In the genomic region with DNA sequence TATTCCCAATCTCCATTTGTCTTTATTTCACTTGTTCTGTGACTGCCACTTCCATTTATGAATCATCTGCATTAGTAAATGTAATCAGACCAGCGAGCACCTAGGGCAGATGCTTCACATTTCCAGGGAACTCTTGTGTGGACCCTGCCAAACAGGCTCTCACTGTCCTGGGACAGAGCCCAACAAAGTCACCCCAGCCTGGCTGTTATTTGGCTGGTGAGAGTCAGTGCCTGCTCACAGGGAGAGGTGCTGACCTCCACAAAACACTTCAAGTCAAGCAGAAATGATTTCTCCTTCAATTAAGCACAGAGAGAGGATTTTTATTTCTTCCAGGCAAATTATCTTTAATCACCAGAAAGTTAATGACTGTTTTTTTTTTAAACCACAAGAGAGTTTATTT, we compare ENCODE assay signal across 18 cellular contexts.
A peak's percentile ranks its signal among the peaks of the same experiment; 100 is the strongest.
DNase-seq lines count a peak whose midpoint lies in the region; ATAC-seq lines count a peak whose summit lies in the region.
"Had no signal": no experiment of that assay in that cellular context is flagged by ENCODE, and none has a peak within 500 bp of the region (broad histone marks: within the 10 kb centered on the region; RNA-seq: fewer than 3 reads in every experiment).

No MANE protein-coding gene starts in this region.

- WGBS in neuronal stem cell (ENCODE audit: extremely low coverage in 2 of 2, insufficient read length in 2 of 2, insufficient replicate concordance in 1 of 2), 2 donors: no CpG with 5 or more reads among the region's 1 CpG

- H2AK5ac ChIP-seq in neuronal stem cell (ENCODE audit: low read depth, low read length): no peak overlapping the region

- no peak overlapping the region for H3K18ac ChIP-seq in neuronal stem cell (ENCODE audit: low read length)

- H3K4me1 ChIP-seq in neuronal stem cell (ENCODE audit: control insufficient read depth in 2 of 2, insufficient read depth in 1 of 2, low read depth in 1 of 2, low read length in 2 of 2): peaks cover 0 to 2% of the 10 kb centered on the region in 2 donors
- H3K4me1 ChIP-seq in effector memory CD4-positive, alpha-beta T cell (ENCODE audit: control insufficient read depth, insufficient read depth, low read length, poor library complexity, severe bottlenecking): no peaks in the 10 kb centered on the region
- H3K4me1 ChIP-seq: SJSA1 had no signal

- H3K79me1 ChIP-seq in neuronal stem cell (ENCODE audit: low read depth, low read length): no peaks in the 10 kb centered on the region

- no peak overlapping the region for H2AFZ ChIP-seq in neuronal stem cell (ENCODE audit: low read length)
- H2AFZ ChIP-seq: GM23248 had no signal

- H3K9me3 ChIP-seq in neuronal stem cell (replicated peaks in 1 of 2; ENCODE audit: control insufficient read depth in 2 of 2, insufficient read depth in 1 of 2, low read depth in 1 of 2, low read length in 2 of 2): peaks cover 0 to 2% of the 10 kb centered on the region in 2 donors
- H3K9me3 ChIP-seq in effector memory CD4-positive, alpha-beta T cell (ENCODE audit: control insufficient read depth, low read length): no peaks in the 10 kb centered on the region
- H3K9me3 ChIP-seq: SJSA1 had no signal

- no peak overlapping the region for H3K23ac ChIP-seq in neuronal stem cell (ENCODE audit: low read depth, low read length, poor library complexity)

- no peak overlapping the region for H4K91ac ChIP-seq in neuronal stem cell (ENCODE audit: low read depth, low read length, poor library complexity)

- no peak for ATAC-seq in stimulated activated effector memory CD8-positive, alpha-beta T cell treated with anti-CD3 and anti-CD28 coated beads, Interleukin-12 subunit alpha, Interleukin-12 subunit beta, amount 100 ng/mL, for 72 hours

- H3K27ac ChIP-seq in neuronal stem cell (replicated peaks; ENCODE audit: low read length): no peak overlapping the region
- no peak overlapping the region for H3K27ac ChIP-seq in effector memory CD4-positive, alpha-beta T cell (ENCODE audit: insufficient read depth, low read length, poor library complexity, severe bottlenecking)
- H3K27ac ChIP-seq: GM23248, SJSA1 had no signal

- peak; percentile 16 for DNase-seq in Ammon's horn (ENCODE audit: low spot score)
- DNase-seq in DMS79 (lab: John Stamatoyannopoulos, UW): peak; percentile 45
- DNase-seq in globus pallidus (ENCODE audit: low spot score): peak; percentile 10
- peak; percentile 46 for DNase-seq in neuronal stem cell (ENCODE audit: low spot score)
- DNase-seq in stimulated activated effector memory CD8-positive, alpha-beta T cell treated with anti-CD3 and anti-CD28 coated beads, Interleukin-12 subunit alpha, Interleukin-12 subunit beta, amount 100 ng/mL, for 72 hours (ENCODE audit: low spot score in 2 of 2): no peak
- DNase-seq in activated CD8-positive, alpha-beta memory T cell treated with anti-CD3 and anti-CD28 coated beads, Interleukin-2, amount 50 U/mL, for 4 hours: no peak
- no peak for DNase-seq in effector memory CD4-positive, alpha-beta T cell
- DNase-seq: AML-193, GF-D8, GM23248, HCEC 1CT, IMR-90, NCI-H146, NCI-H2029 treated with DMSO at 0.1 percent for 48 hours, NCI-H446 treated with DMSO at 0.1 percent for 48 hours, NCI-H748 treated with DMSO at 0.1 percent for 48 hours had no signal

- H3K9ac ChIP-seq in neuronal stem cell (ENCODE audit: low read depth, low read length, poor library complexity): no peak overlapping the region
- H3K9ac ChIP-seq: GM23248 had no signal

- H2BK120ac ChIP-seq in neuronal stem cell (ENCODE audit: low read depth, low read length): no peak overlapping the region

- no peak overlapping the region for H3K4me3 ChIP-seq in neuronal stem cell (ENCODE audit: low read length in 2 of 2)
- H3K4me3 ChIP-seq in effector memory CD4-positive, alpha-beta T cell (ENCODE audit: insufficient read depth, low read depth, low read length, poor library complexity, severe bottlenecking): no peak overlapping the region
- H3K4me3 ChIP-seq: GM23248, SJSA1 had no signal

- no peak overlapping the region for H3K4me2 ChIP-seq in neuronal stem cell (ENCODE audit: insufficient read depth, low read length, poor library complexity, severe bottlenecking)

- no peaks in the 10 kb centered on the region for H3K36me3 ChIP-seq in neuronal stem cell (replicated peaks in 1 of 2; ENCODE audit: control insufficient read depth in 2 of 2, insufficient read depth in 2 of 2, low read length in 2 of 2)
- no peaks in the 10 kb centered on the region for H3K36me3 ChIP-seq in effector memory CD4-positive, alpha-beta T cell (ENCODE audit: control insufficient read depth, insufficient read depth, low read length)
- H3K36me3 ChIP-seq: SJSA1 had no signal

- no peak overlapping the region for H2BK5ac ChIP-seq in neuronal stem cell (ENCODE audit: low read length)

- no peak overlapping the region for H3K14ac ChIP-seq in neuronal stem cell (ENCODE audit: low read length)

- no peak overlapping the region for H3K27ac Mint-ChIP-seq in stimulated activated effector memory CD8-positive, alpha-beta T cell treated with anti-CD3 and anti-CD28 coated beads, Interleukin-12 subunit alpha, Interleukin-12 subunit beta, amount 100 ng/mL, for 72 hours

- H2BK12ac ChIP-seq in neuronal stem cell (ENCODE audit: low read length): no peak overlapping the region

- no peak overlapping the region for H3K4me3 Mint-ChIP-seq in stimulated activated effector memory CD8-positive, alpha-beta T cell treated with anti-CD3 and anti-CD28 coated beads, Interleukin-12 subunit alpha, Interleukin-12 subunit beta, amount 100 ng/mL, for 72 hours
- H3K4me3 Mint-ChIP-seq: CD14-positive monocyte had no signal

- H2BK15ac ChIP-seq in neuronal stem cell (ENCODE audit: low read length): no peak overlapping the region

- no peaks in the 10 kb centered on the region for H3K27me3 ChIP-seq in neuronal stem cell (ENCODE audit: control insufficient read depth in 3 of 3, insufficient read depth in 3 of 3, low read depth in 1 of 3, low read length in 3 of 3)
- no peaks in the 10 kb centered on the region for H3K27me3 ChIP-seq in effector memory CD4-positive, alpha-beta T cell (replicated peaks; ENCODE audit: control insufficient read depth, insufficient read depth, low read length, poor library complexity, severe bottlenecking)
- H3K27me3 ChIP-seq: SJSA1 had no signal

- H3K36me3 Mint-ChIP-seq in stimulated activated effector memory CD8-positive, alpha-beta T cell treated with anti-CD3 and anti-CD28 coated beads, Interleukin-12 subunit alpha, Interleukin-12 subunit beta, amount 100 ng/mL, for 72 hours: no peaks in the 10 kb centered on the region
- H3K36me3 Mint-ChIP-seq: CD14-positive monocyte had no signal

- peaks cover 13% of the 10 kb centered on the region for H3K9me3 Mint-ChIP-seq in stimulated activated effector memory CD8-positive, alpha-beta T cell treated with anti-CD3 and anti-CD28 coated beads, Interleukin-12 subunit alpha, Interleukin-12 subunit beta, amount 100 ng/mL, for 72 hours

- no peak overlapping the region for H3K4ac ChIP-seq in neuronal stem cell (ENCODE audit: low read length)

- H3K4me1 Mint-ChIP-seq in stimulated activated effector memory CD8-positive, alpha-beta T cell treated with anti-CD3 and anti-CD28 coated beads, Interleukin-12 subunit alpha, Interleukin-12 subunit beta, amount 100 ng/mL, for 72 hours: no peaks in the 10 kb centered on the region
- H3K4me1 Mint-ChIP-seq: CD14-positive monocyte had no signal

- no peak overlapping the region for H4K8ac ChIP-seq in neuronal stem cell (ENCODE audit: low read depth, low read length)

Comparison
In these comparisons a context has a peak if more than half of its experiments do, and no peak if none do; other contexts are left out.
1. DNase-seq: peak in Ammon's horn (single experiment), DMS79 (single experiment), globus pallidus (single experiment) and neuronal stem cell (single experiment); none in stimulated activated effector memory CD8-positive, alpha-beta T cell treated with anti-CD3 and anti-CD28 coated beads, Interleukin-12 subunit alpha, Interleukin-12 subunit beta, amount 100 ng/mL, for 72 hours (0 of 2), activated CD8-positive, alpha-beta memory T cell treated with anti-CD3 and anti-CD28 coated beads, Interleukin-2, amount 50 U/mL, for 4 hours (single experiment) and effector memory CD4-positive, alpha-beta T cell (0 of 3).